Comparison of ENCODE assay signal across 10 cellular contexts in genomic region chr10:17226891-17227303, GRCh38. TPM values are rescaled to one million over a fixed set of nuclear protein-coding genes. Genes with fewer than 3 reads are reported as not detected.
DNase-seq lines count a peak whose midpoint lies in the region; FAIRE-seq and TF ChIP-seq lines count a peak whose summit lies in the region.
"Had no signal": no experiment of that assay in that cellular context is flagged by ENCODE, and none has a peak within 500 bp of the region (broad histone marks: within the 10 kb centered on the region; RNA-seq: fewer than 3 reads in every experiment).

No MANE protein-coding gene starts in this region.

- H3K9ac ChIP-seq in OCI-LY3 (ENCODE audit: low read length) (peak overlapping the region; percentile 78), H1 (replicated peaks in 1 of 4; ENCODE audit: extremely low read depth in 1 of 4, low read depth in 3 of 4, low read length in 3 of 4) (no peak overlapping the region)

- peak overlapping the region; percentile 97 for H3K27ac ChIP-seq in OCI-LY3 (ENCODE audit: low read length)
- no peak overlapping the region for H3K27ac ChIP-seq in H1 (ENCODE audit: low read depth, low read length)
- H3K27ac ChIP-seq in neutrophil, result peak overlapping the region; percentile 93
- H3K27ac ChIP-seq: cardiac muscle cell, PC-9 had no signal

- no peak overlapping the region for H2AK5ac ChIP-seq in H1 (ENCODE audit: low read depth, low read length)

- peaks cover 14% of the 10 kb centered on the region for H4K20me1 ChIP-seq in OCI-LY3 (ENCODE audit: insufficient read depth, low read length)
- H4K20me1 ChIP-seq in H1 (replicated peaks in 1 of 2; ENCODE audit: control insufficient read depth in 1 of 2, insufficient read depth in 2 of 2, low read length in 2 of 2), result peaks cover 0 to 4% of the 10 kb centered on the region in 2 experiments

- TF ChIP-seq CTCF in OCI-LY3 (IDR thresholded peaks at IDR 0.05; ENCODE audit: low read depth, low read length) (no peak), H1 (IDR thresholded peaks at IDR 0.05; ENCODE audit: control extremely low read depth in 1 of 3, insufficient read depth in 1 of 3, low read depth in 1 of 3, low read length in 3 of 3) (no peak), neutrophil (IDR thresholded peaks at IDR 0.05) (no peak)

- H3K4me2 ChIP-seq in OCI-LY3 (ENCODE audit: low read length) (peak overlapping the region; percentile 97), H1 (ENCODE audit: insufficient read depth in 1 of 2, low read depth in 2 of 2, low read length in 2 of 2) (peak overlapping the region; percentile 83 to 86)
- H3K4me2 ChIP-seq: PC-9 had no signal

- peaks cover 28% of the 10 kb centered on the region for H3K4me1 ChIP-seq in OCI-LY3 (ENCODE audit: low read length)
- H3K4me1 ChIP-seq in H1 (replicated peaks in 1 of 4; ENCODE audit: control insufficient read depth in 3 of 4, insufficient read depth in 4 of 4, low read length in 3 of 4), result peaks cover 10 to 19% (median 12%) of the 10 kb centered on the region in 4 experiments; a peak in 6 of 7 replicates
- H3K4me1 ChIP-seq in neutrophil (ENCODE audit: control insufficient read depth in 1 of 2, insufficient read depth in 1 of 2, low read depth in 1 of 2, low read length in 1 of 2), result peaks cover 45 to 46% of the 10 kb centered on the region in 2 experiments

- H4K91ac ChIP-seq in H1 (replicated peaks; ENCODE audit: insufficient read length, low read length), result no peak overlapping the region

- no peak for TF ChIP-seq EP300 in H1 (IDR thresholded peaks at IDR 0.05; ENCODE audit: borderline replicate concordance in 1 of 2, low read depth in 2 of 2, low read length in 2 of 2)

- H3K14ac ChIP-seq in H1 (ENCODE audit: insufficient read length), result no peak overlapping the region

- H2BK5ac ChIP-seq in H1 (ENCODE audit: low read depth, low read length), result no peak overlapping the region

- peak overlapping the region; percentile 5; the same call in 1 of the 2 replicates for H2BK15ac ChIP-seq in H1 (ENCODE audit: low read length)

- peaks cover 17% of the 10 kb centered on the region for H3K36me3 ChIP-seq in OCI-LY3 (replicated peaks; ENCODE audit: low read depth, low read length)
- peaks cover 0 to 9% (median 0%) of the 10 kb centered on the region in 4 experiments; a peak in 1 of 8 replicates for H3K36me3 ChIP-seq in H1 (ENCODE audit: control insufficient read depth in 2 of 4, insufficient read depth in 4 of 4, low read length in 3 of 4)
- H3K36me3 ChIP-seq in neutrophil, result peaks cover 15% of the 10 kb centered on the region

- peak; percentile 12 for DNase-seq in CD1c-positive myeloid dendritic cell (ENCODE audit: extremely low spot score)
- no peak for DNase-seq in H1 (ENCODE audit: low read depth in 1 of 2, low spot score in 2 of 2)
- DNase-seq in activated gamma-delta T cell (lab: John Stamatoyannopoulos, UW), result no peak
- DNase-seq in SKM-1 treated with dmso at 0.1 percent for 144 hours (lab: John Stamatoyannopoulos, UW; ENCODE audit: unreplicated experiment), result no peak
- no peak for DNase-seq in GM19240 (ENCODE audit: insufficient read length, low spot score)
- DNase-seq in DMS153 (lab: John Stamatoyannopoulos, UW), result no peak
- DNase-seq: PC-9 had no signal

- no peak overlapping the region; the same call in 1 of the 2 replicates for H2BK12ac ChIP-seq in H1 (ENCODE audit: low read depth, low read length)

- peak overlapping the region; percentile 97 for H3K4me3 ChIP-seq in OCI-LY3 (ENCODE audit: low read length)
- H3K4me3 ChIP-seq in H1 (ENCODE audit: extremely low read depth in 1 of 4, insufficient read depth in 2 of 4, low read depth in 3 of 4, low read length in 4 of 4), result peak overlapping the region in 1 of 4 experiments; percentile 81; a peak in 1 of 8 replicates
- H3K4me3 ChIP-seq in neutrophil (ENCODE audit: low read depth in 1 of 2, low read length in 1 of 2), result peak overlapping the region; percentile 90 to 94
- H3K4me3 ChIP-seq: cardiac muscle cell, PC-9 had no signal

- 69% methylated on average over 8 of the region's 8 CpGs; no CpG with 5 or more reads in 1 of the 2 experiments for WGBS in H1 (ENCODE audit: extremely low coverage in 1 of 2, insufficient coverage in 1 of 2, insufficient read length in 1 of 2, insufficient replicate concordance in 2 of 2, low coverage in 1 of 2, low lambda C conversion rate in 2 of 2, missing lambda C conversion rate in 1 of 2), 2 experiments

- H3K23ac ChIP-seq in H1 (ENCODE audit: insufficient read length), result no peak overlapping the region

- POLR2A ChIA-PET in H1 (lab: Charles Lee; ENCODE audit: partially characterized antibody), result interaction anchor here (1.0 to 4.6 kb wide), 3 partner anchors 13 to 26 kb away, joined by 3 to 46 read pairs (median 7); partner anchors contain the start of gene TRDMT1

- H3K56ac ChIP-seq in H1 (replicated peaks; ENCODE audit: insufficient read length, low read depth, low read length), result no peak overlapping the region

- H3K27me3 ChIP-seq in OCI-LY3 (ENCODE audit: low read depth, low read length) (no peaks in the 10 kb centered on the region), H1 (replicated peaks in 1 of 4; ENCODE audit: control insufficient read depth in 3 of 4, extremely low read depth in 1 of 4, insufficient read depth in 3 of 4, low read length in 3 of 4) (peaks cover 0 to 15% (median 13%) of the 10 kb centered on the region in 4 experiments; a peak in 5 of 7 replicates), neutrophil (no peaks in the 10 kb centered on the region)
- H3K27me3 ChIP-seq: cardiac muscle cell had no signal

- peaks cover 36% of the 10 kb centered on the region for H3K79me2 ChIP-seq in OCI-LY3 (ENCODE audit: low read length)
- peaks cover 0 to 6% of the 10 kb centered on the region in 2 experiments; a peak in 1 of 4 replicates for H3K79me2 ChIP-seq in H1 (ENCODE audit: control insufficient read depth in 1 of 2, insufficient read depth in 2 of 2, low read length in 2 of 2)

- H4K8ac ChIP-seq in H1 (ENCODE audit: extremely low read depth, insufficient read depth, low read length), result no peak overlapping the region

- H4K5ac ChIP-seq in H1 (ENCODE audit: insufficient read length, low read depth, low read length), result peak overlapping the region; percentile 64

- no peak overlapping the region; the same call in 1 of the 2 replicates for H2BK20ac ChIP-seq in H1 (ENCODE audit: low read length)

- no peak for TF ChIP-seq RAD21 in H1 (IDR thresholded peaks at IDR 0.05 in 1 of 2, conservative IDR thresholded peaks at IDR 0.05 in 1 of 2; ENCODE audit: low read depth in 2 of 2, low read length in 2 of 2)

- FAIRE-seq in H1 (lab: Jason Lieb, UNC), result no peak

- no peak overlapping the region for H3K18ac ChIP-seq in H1 (ENCODE audit: extremely low read depth, low read length)

- no peak overlapping the region for H2AFZ ChIP-seq in OCI-LY3 (ENCODE audit: low read depth, low read length)
- no peak overlapping the region for H2AFZ ChIP-seq in H1 (ENCODE audit: low read length)
- H2AFZ ChIP-seq: PC-9 had no signal

- CTCF ChIA-PET in H1 (lab: Charles Lee; ENCODE audit: partially characterized antibody), result interaction anchor here (0.6 to 1.9 kb wide), 7 partner anchors 8 to 336 kb away, joined by 3 to 8 read pairs (median 3); no protein-coding TSS in a partner anchor

- no peak for TF ChIP-seq POLR2A in H1 (IDR thresholded peaks at IDR 0.05; ENCODE audit: control extremely low read depth in 1 of 2, low read depth in 2 of 2, low read length in 2 of 2)

- H3K9me3 ChIP-seq in OCI-LY3 (ENCODE audit: insufficient read depth, low read length) (no peaks in the 10 kb centered on the region), H1 (ENCODE audit: insufficient read depth in 2 of 2, low read depth in 1 of 2, low read length in 1 of 2) (no peaks in the 10 kb centered on the region), neutrophil (no peaks in the 10 kb centered on the region)

- no peaks in the 10 kb centered on the region for H3K79me1 ChIP-seq in H1 (ENCODE audit: low read depth, low read length)

- H3K4ac ChIP-seq in H1 (replicated peaks; ENCODE audit: insufficient read length, low read depth, low read length), result peak overlapping the region; percentile 57

- H2BK120ac ChIP-seq in H1 (replicated peaks; ENCODE audit: low read depth, low read length), result no peak overlapping the region

- H3K23me2 ChIP-seq in H1 (ENCODE audit: low read depth, low read length), result peaks cover 20% of the 10 kb centered on the region; the same call in 1 of the 2 replicates

TF ChIP-seq in H1, 55 proteins besides CTCF, POLR2A, EP300 and RAD21 (continues in another document):
- TF ChIP-seq CEBPB (IDR thresholded peaks at IDR 0.05; ENCODE audit: low read depth, low read length) (no peak), ATF2 (IDR thresholded peaks at IDR 0.05; ENCODE audit: low read length) (no peak), HDAC2 (IDR thresholded peaks at IDR 0.05; ENCODE audit: borderline replicate concordance in 1 of 2, low read depth in 2 of 2, low read length in 2 of 2) (no peak)

RNA-seq across cellular contexts. Expression of gene VIM, which starts 1.1 kb away (rescaled TPM):
- total RNA-seq in H1 (2021; fragmentation: NEBNext Ultra II Directional; extraction: Animal tissue kit (Norgen Biotek cat#: 25700)), result 372 and 377 TPM in 2 replicates
- polyA plus RNA-seq in H1 (2011; rRNA removed), result 347 and 482 TPM in 2 replicates
- 194 TPM for polyA plus RNA-seq in H1 (2011; cell fraction: cytosol; rRNA removed)
- 278 TPM for polyA plus RNA-seq in H1 (2011; cell fraction: nucleus; rRNA removed)
- 338 to 470 TPM (median 346 TPM) in 4 replicates for polyA plus RNA-seq in H1 (2012, experiment 1 of 2)
- 463 TPM for polyA plus RNA-seq in H1 (2012, experiment 2 of 2)
- 166 TPM for polyA plus RNA-seq in H1 (2013, experiment 1 of 2)
- polyA plus RNA-seq in H1 (2013, experiment 2 of 2), result 164 TPM
- 278 and 312 TPM in 2 replicates for polyA minus RNA-seq in H1 (2011; rRNA and poly(A)+ RNA removed)
- 216 TPM for polyA minus RNA-seq in H1 (2011; cell fraction: cytosol; rRNA and poly(A)+ RNA removed)
- 153 TPM for polyA minus RNA-seq in H1 (2011; cell fraction: nucleus; rRNA and poly(A)+ RNA removed)

RNA-seq across cellular contexts. Expression of gene TRDMT1, which starts 25.4 kb away (rescaled TPM):
- total RNA-seq in H1 (2021; fragmentation: NEBNext Ultra II Directional; extraction: Animal tissue kit (Norgen Biotek cat#: 25700)), result 20.2 and 21.4 TPM in 2 replicates
- 6.3 and 7.4 TPM in 2 replicates for polyA plus RNA-seq in H1 (2011; rRNA removed)
- 10.0 TPM for polyA plus RNA-seq in H1 (2011; cell fraction: cytosol; rRNA removed)
- polyA plus RNA-seq in H1 (2011; cell fraction: nucleus; rRNA removed), result 9.9 TPM
- 8.6 to 12.7 TPM (median 9.8 TPM) in 4 replicates for polyA plus RNA-seq in H1 (2012, experiment 1 of 2)
- 0.88 TPM for polyA plus RNA-seq in H1 (2012, experiment 2 of 2)
- polyA plus RNA-seq in H1 (2013, experiment 1 of 2), result 9.0 TPM
- polyA plus RNA-seq in H1 (2013, experiment 2 of 2), result 10.2 TPM
- polyA minus RNA-seq in H1 (2011; rRNA and poly(A)+ RNA removed), result 22.7 and 27.0 TPM in 2 replicates
- polyA minus RNA-seq in H1 (2011; cell fraction: cytosol; rRNA and poly(A)+ RNA removed), result 16.4 TPM
- polyA minus RNA-seq in H1 (2011; cell fraction: nucleus; rRNA and poly(A)+ RNA removed), result 57.7 TPM
